ENCODE assay signal across 7 cellular contexts in genomic region chr2:24077535-24077877, GRCh38. TPM values are rescaled to one million over a fixed set of nuclear protein-coding genes. Genes with fewer than 3 reads are reported as not detected.
DNase-seq lines count a peak whose midpoint lies in the region; ATAC-seq lines count a peak whose summit lies in the region.

No MANE protein-coding gene starts in this region.

- peaks cover 37% of the 10 kb centered on the region for H3K4me1 Mint-ChIP-seq in activated naive CD8-positive, alpha-beta T cell treated with anti-CD3 and anti-CD28 coated beads, Interleukin-2, amount 50 U/mL, for 24 hours
- peaks cover 14 to 23% of the 10 kb centered on the region in 2 donors for H3K4me1 Mint-ChIP-seq in stimulated activated naive B cell treated with anti-CD40 and anti-IgM and Interleukin-4, amounts not matched to agents 10 μg/mL and 1 μg/mL and 100 μg/mL, for 72 hours

- H3K4me1 ChIP-seq in HUES64 (ENCODE audit: insufficient read depth, low read length), result peaks cover 11% of the 10 kb centered on the region

- H3K27ac Mint-ChIP-seq in activated naive CD8-positive, alpha-beta T cell treated with anti-CD3 and anti-CD28 coated beads, Interleukin-2, amount 50 U/mL, for 24 hours, result peak overlapping the region; percentile 49
- H3K27ac Mint-ChIP-seq in stimulated activated naive B cell treated with anti-CD40 and anti-IgM and Interleukin-4, amounts not matched to agents 10 μg/mL and 1 μg/mL and 100 μg/mL, for 72 hours, result peak overlapping the region; percentile 97

- H3K9me3 ChIP-seq in HUES64 (ENCODE audit: insufficient read depth, low read depth, low read length) (no peaks in the 10 kb centered on the region), iPS-18c (ENCODE audit: control insufficient read depth, insufficient read depth, low read length) (no peaks in the 10 kb centered on the region)

- no peaks in the 10 kb centered on the region for H3K27me3 ChIP-seq in HUES64 (ENCODE audit: insufficient read depth, low read length)

- ATAC-seq in activated naive CD8-positive, alpha-beta T cell treated with anti-CD3 and anti-CD28 coated beads, Interleukin-2, amount 50 U/mL, for 24 hours, result no peak
- ATAC-seq in stimulated activated naive B cell treated with anti-CD40 and anti-IgM and Interleukin-4, amounts not matched to agents 10 μg/mL and 1 μg/mL and 100 μg/mL, for 72 hours (replicated peaks), result no peak
- ATAC-seq in HG03469 (IDR thresholded peaks at IDR 0.05; ENCODE audit: unreplicated experiment), result no peak

- no peaks in the 10 kb centered on the region for H3K27me3 Mint-ChIP-seq in activated naive CD8-positive, alpha-beta T cell treated with anti-CD3 and anti-CD28 coated beads, Interleukin-2, amount 50 U/mL, for 24 hours
- no peaks in the 10 kb centered on the region for H3K27me3 Mint-ChIP-seq in stimulated activated naive B cell treated with anti-CD40 and anti-IgM and Interleukin-4, amounts not matched to agents 10 μg/mL and 1 μg/mL and 100 μg/mL, for 72 hours

- no peak for DNase-seq in activated naive CD8-positive, alpha-beta T cell treated with anti-CD3 and anti-CD28 coated beads, Interleukin-2, amount 50 U/mL, for 24 hours
- DNase-seq in stimulated activated naive B cell treated with anti-CD40 and anti-IgM and Interleukin-4, amounts not matched to agents 10 μg/mL and 1 μg/mL and 100 μg/mL, for 72 hours, result no peak
- DNase-seq in NCI-H524 (lab: John Stamatoyannopoulos, UW) (no peak), Ammon's horn (ENCODE audit: low spot score) (no peak)

- H3K4me3 ChIP-seq in HUES64 (ENCODE audit: low read length) (peak overlapping the region; percentile 89), iPS-18c (ENCODE audit: insufficient read depth, low read depth, low read length) (peak overlapping the region; percentile 88)

- peaks cover 12% of the 10 kb centered on the region for H3K36me3 Mint-ChIP-seq in activated naive CD8-positive, alpha-beta T cell treated with anti-CD3 and anti-CD28 coated beads, Interleukin-2, amount 50 U/mL, for 24 hours (ENCODE audit: low read depth)
- peaks cover 3 to 28% of the 10 kb centered on the region in 2 donors for H3K36me3 Mint-ChIP-seq in stimulated activated naive B cell treated with anti-CD40 and anti-IgM and Interleukin-4, amounts not matched to agents 10 μg/mL and 1 μg/mL and 100 μg/mL, for 72 hours

- peak overlapping the region; percentile 74 for H3K9ac ChIP-seq in HUES64 (ENCODE audit: low read depth, low read length)

- 49% methylated on average over 9 of the region's 9 CpGs for WGBS in HUES64

- peak overlapping the region; percentile 99 for H3K4me3 Mint-ChIP-seq in activated naive CD8-positive, alpha-beta T cell treated with anti-CD3 and anti-CD28 coated beads, Interleukin-2, amount 50 U/mL, for 24 hours
- peak overlapping the region; percentile 93 to 98 for H3K4me3 Mint-ChIP-seq in stimulated activated naive B cell treated with anti-CD40 and anti-IgM and Interleukin-4, amounts not matched to agents 10 μg/mL and 1 μg/mL and 100 μg/mL, for 72 hours

- peaks cover 50% of the 10 kb centered on the region for H3K36me3 ChIP-seq in HUES64 (ENCODE audit: insufficient read depth, low read length)

- peak overlapping the region; percentile 62; the same call in 1 of the 2 replicates for H3K27ac ChIP-seq in HUES64 (ENCODE audit: low read depth, low read length)

- no peaks in the 10 kb centered on the region for H3K9me3 Mint-ChIP-seq in activated naive CD8-positive, alpha-beta T cell treated with anti-CD3 and anti-CD28 coated beads, Interleukin-2, amount 50 U/mL, for 24 hours
- H3K9me3 Mint-ChIP-seq in stimulated activated naive B cell treated with anti-CD40 and anti-IgM and Interleukin-4, amounts not matched to agents 10 μg/mL and 1 μg/mL and 100 μg/mL, for 72 hours, result no peaks in the 10 kb centered on the region

RNA-seq across cellular contexts. Expression of gene SF3B6, which starts 1.4 kb away (rescaled TPM):
- polyA plus RNA-seq in HUES64 (2013, experiment 1 of 2), result 129 TPM
- 153 TPM for polyA plus RNA-seq in HUES64 (2013, experiment 2 of 2)

RNA-seq across cellular contexts. Expression of gene TP53I3, which starts 7.1 kb away (rescaled TPM):
- 39.8 TPM for polyA plus RNA-seq in HUES64 (2013, experiment 1 of 2)
- polyA plus RNA-seq in HUES64 (2013, experiment 2 of 2), result 33.8 TPM

RNA-seq across cellular contexts. Expression of gene FKBP1B, which starts 28.0 kb away (rescaled TPM):
- polyA plus RNA-seq in HUES64 (2013, experiment 1 of 2), result 44.8 TPM
- polyA plus RNA-seq in HUES64 (2013, experiment 2 of 2), result 51.1 TPM

RNA-seq across cellular contexts. Expression of gene WDCP, which starts 30.3 kb away (rescaled TPM):
- 17.7 TPM for polyA plus RNA-seq in HUES64 (2013, experiment 1 of 2)
- polyA plus RNA-seq in HUES64 (2013, experiment 2 of 2), result 17.6 TPM

RNA-seq across cellular contexts. Expression of gene PFN4, which starts 45.6 kb away (rescaled TPM):
- polyA plus RNA-seq in HUES64 (2013, experiment 1 of 2), result not detected
- polyA plus RNA-seq in HUES64 (2013, experiment 2 of 2), result not detected
